18 cellular contexts compared by ENCODE assay signal in the genomic region with DNA sequence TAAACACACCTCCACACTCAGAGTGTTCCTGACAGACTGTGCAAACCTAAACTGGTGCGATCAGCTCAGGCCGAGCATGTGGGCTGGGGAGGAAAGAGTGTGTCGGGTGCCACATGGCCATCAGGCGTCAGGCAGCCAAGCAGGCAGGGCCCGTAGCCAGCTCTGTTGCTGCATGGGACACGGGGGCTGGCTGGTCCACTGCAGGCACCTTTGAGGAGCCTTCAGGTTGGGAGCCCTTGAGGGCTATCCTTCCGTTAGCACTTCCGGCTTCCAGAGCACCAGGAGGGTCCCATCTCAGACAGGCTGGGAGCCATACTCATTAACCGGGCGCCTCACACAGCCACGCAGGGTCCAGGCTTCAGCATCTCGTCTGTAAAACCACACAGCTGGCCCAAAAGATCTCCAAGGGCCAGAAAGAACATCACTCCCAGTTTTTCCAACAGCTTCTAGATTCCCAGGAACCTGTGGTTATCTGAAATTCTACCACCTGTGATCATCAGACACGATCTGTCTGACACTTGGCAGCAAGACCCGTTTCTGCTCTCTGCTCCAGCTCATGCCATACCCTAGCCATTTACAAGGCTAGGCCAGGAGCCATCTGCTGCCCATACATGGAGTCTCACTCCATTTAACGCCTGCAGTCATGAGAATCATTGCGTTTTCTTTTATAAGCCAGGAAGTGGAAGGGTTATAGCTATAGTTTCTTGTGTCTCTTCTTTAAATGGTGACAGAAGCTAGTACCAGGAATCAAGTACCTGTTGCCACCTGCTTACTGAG.
A peak's percentile ranks its signal among the peaks of the same experiment; 100 is the strongest.
DNase-seq lines count a peak whose midpoint lies in the region; ATAC-seq and TF ChIP-seq lines count a peak whose summit lies in the region.
"Had no signal": no experiment of that assay in that cellular context is flagged by ENCODE, and none has a peak within 500 bp of the region (broad histone marks: within the 10 kb centered on the region; RNA-seq: fewer than 3 reads in every experiment).

No MANE protein-coding gene starts in this region.

- no peaks in the 10 kb centered on the region for H3K9me3 ChIP-seq in sigmoid colon
- no peaks in the 10 kb centered on the region for H3K9me3 ChIP-seq in colonic mucosa
- H3K9me3 ChIP-seq: Caco-2, spleen, stomach, vagina had no signal

- peak overlapping the region in 3 of 4 donors; percentile 36 to 62 (median 59) for H3K27ac ChIP-seq in sigmoid colon
- H3K27ac ChIP-seq in colonic mucosa: no peak overlapping the region
- H3K27ac ChIP-seq: spleen, stomach, vagina had no signal

- TF ChIP-seq EP300 in sigmoid colon (IDR thresholded peaks at IDR 0.05): no peak

- H3K4me3 Mint-ChIP-seq in mesothelial cell of epicardium: no peak overlapping the region
- H3K4me3 Mint-ChIP-seq: activated B cell treated with CpG ODN at 0.5 μM for 24 hours, T-cell had no signal

- no peak for ATAC-seq in HG02852 (IDR thresholded peaks at IDR 0.05; ENCODE audit: unreplicated experiment)
- ATAC-seq: K562, T-cell had no signal

- 86 to 90% methylated on average over 16 of the region's 16 CpGs for WGBS in sigmoid colon, 2 donors

- peaks cover 0 to 7% (median 4%) of the 10 kb centered on the region in 4 donors for H3K36me3 ChIP-seq in sigmoid colon
- no peaks in the 10 kb centered on the region for H3K36me3 ChIP-seq in colonic mucosa
- H3K36me3 ChIP-seq: vagina had no signal

- no peak overlapping the region for H3K9ac ChIP-seq in colonic mucosa (ENCODE audit: low read depth in 2 of 2, low read length in 2 of 2)

- H3K36me3 Mint-ChIP-seq in mesothelial cell of epicardium: peaks cover 19% of the 10 kb centered on the region
- H3K36me3 Mint-ChIP-seq: T-cell had no signal

- no peaks in the 10 kb centered on the region for H3K27me3 ChIP-seq in sigmoid colon
- H3K27me3 ChIP-seq in colonic mucosa: no peaks in the 10 kb centered on the region
- H3K27me3 ChIP-seq: spleen, stomach, vagina had no signal

- TF ChIP-seq CTCF in sigmoid colon (IDR thresholded peaks at IDR 0.05): no peak
- no peak for TF ChIP-seq CTCF in mesothelial cell of epicardium (IDR thresholded peaks at IDR 0.05; ENCODE audit: unreplicated experiment)
- TF ChIP-seq CTCF in colonic mucosa (IDR thresholded peaks at IDR 0.05): no peak

- DNase-seq in EH (ENCODE audit: low read depth) (peak; percentile 3), NCI-H1092 treated with DMSO at 0.1 percent for 48 hours (lab: John Stamatoyannopoulos, UW) (peak; percentile 83), head of caudate nucleus (peak in 32 of 42 donors; percentile 26 to 73 (median 52)), sigmoid colon (peak; percentile 81), mesothelial cell of epicardium (ENCODE audit: low spot score in 2 of 2, unreplicated experiment in 2 of 2) (no peak), colonic mucosa (no peak), NCI-H2227 (lab: John Stamatoyannopoulos, UW; ENCODE audit: unreplicated experiment) (no peak)
- DNase-seq: activated B cell treated with CpG ODN at 0.5 μM for 24 hours, activated gamma-delta T cell treated with Interleukin-2 at 50 U/mL for 16 hours, Caco-2, NCI-H82, spleen, stomach, T-cell had no signal

- TF ChIP-seq POLR2A in sigmoid colon (IDR thresholded peaks at IDR 0.05): no peak

- H3K9me3 Mint-ChIP-seq in mesothelial cell of epicardium: no peaks in the 10 kb centered on the region
- H3K9me3 Mint-ChIP-seq: activated B cell treated with CpG ODN at 0.5 μM for 24 hours, T-cell had no signal

- H3K27me3 Mint-ChIP-seq in mesothelial cell of epicardium (ENCODE audit: low read depth): no peaks in the 10 kb centered on the region
- H3K27me3 Mint-ChIP-seq: activated B cell treated with CpG ODN at 0.5 μM for 24 hours had no signal

- H3K27ac Mint-ChIP-seq in mesothelial cell of epicardium: no peak overlapping the region
- H3K27ac Mint-ChIP-seq: activated B cell treated with CpG ODN at 0.5 μM for 24 hours, T-cell had no signal

- H3K4me1 ChIP-seq in sigmoid colon: peaks cover 0 to 18% (median 10%) of the 10 kb centered on the region in 4 donors
- H3K4me1 ChIP-seq in colonic mucosa: no peaks in the 10 kb centered on the region
- H3K4me1 ChIP-seq: Caco-2, stomach, vagina had no signal

- H3K4me3 ChIP-seq in sigmoid colon (peak overlapping the region in 1 of 4 donors; percentile 1), colonic mucosa (no peak overlapping the region)
- H3K4me3 ChIP-seq: coronary artery, K562, spleen, stomach, vagina had no signal

- peaks cover 14% of the 10 kb centered on the region for H3K4me1 Mint-ChIP-seq in mesothelial cell of epicardium

- intact Hi-C loops in head of caudate nucleus (cut with DNase I): no loop called here
- intact Hi-C loops in sigmoid colon (cut with DNase I): no loop called here
- intact Hi-C loops in colonic mucosa (cut with DNase I): no loop called here

Comparison
In these comparisons a context has a peak if more than half of its experiments do, and no peak if none do; other contexts are left out.
1. DNase-seq: peak in EH (single experiment), NCI-H1092 treated with DMSO at 0.1 percent for 48 hours (single experiment), head of caudate nucleus (32 of 42) and sigmoid colon (single experiment); none in mesothelial cell of epicardium (0 of 2), colonic mucosa (single experiment) and NCI-H2227 (single experiment).